Comparison of ENCODE assay signal across 8 cellular contexts in the genomic region with DNA sequence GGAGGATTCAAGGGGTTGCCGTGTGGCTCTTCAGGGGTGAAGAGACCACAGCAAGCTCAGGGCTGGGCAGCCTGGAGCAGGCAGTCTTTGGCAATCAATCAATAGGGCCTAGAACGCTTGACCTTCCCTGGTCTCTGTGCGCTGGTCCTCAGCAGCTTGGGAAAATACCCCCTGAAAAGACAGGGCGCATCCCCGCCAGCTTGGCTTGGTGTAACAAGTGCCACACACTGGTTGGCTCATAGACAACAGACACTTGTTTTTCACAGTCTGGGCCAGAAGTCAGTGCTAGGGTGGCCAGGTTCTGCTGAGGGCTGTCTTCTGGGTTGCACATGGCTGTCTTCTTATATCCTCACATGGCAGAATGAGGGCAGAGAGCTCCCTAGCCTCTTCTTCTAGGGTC.
"Had no signal": no experiment of that assay in that cellular context is flagged by ENCODE, and none has a peak within 500 bp of the region (broad histone marks: within the 10 kb centered on the region; RNA-seq: fewer than 3 reads in every experiment).

No MANE protein-coding gene starts in this region.

- H3K4me3 ChIP-seq: GM23338 had no signal

- H3K9me3 Mint-ChIP-seq: GM23338, H9 had no signal

- H3K4me3 Mint-ChIP-seq: GM23338, H9, IgD-negative memory B cell had no signal

- H3K27ac Mint-ChIP-seq: GM23338, H9, IgD-negative memory B cell had no signal

- H3K27ac ChIP-seq: HL-60, KMS-11 had no signal

- H3K36me3 Mint-ChIP-seq: IgD-negative memory B cell had no signal

- H3K9ac ChIP-seq: KMS-11 had no signal

- ATAC-seq: GM23338, HepG2 had no signal

- DNase-seq: H9, HCEC 1CT, KBM-7 had no signal

- H3K4me2 ChIP-seq: GM23338, KMS-11 had no signal
